Comparison of ENCODE assay signal across 25 cellular contexts in genomic region chr3:4843619-4844018, GRCh38.
DNase-seq lines count a peak whose midpoint lies in the region; ATAC-seq lines count a peak whose summit lies in the region.
"Had no signal": no experiment of that assay in that cellular context is flagged by ENCODE, and none has a peak within 500 bp of the region (broad histone marks: within the 10 kb centered on the region; RNA-seq: fewer than 3 reads in every experiment).

No MANE protein-coding gene starts in this region.

- H3K27ac Mint-ChIP-seq in activated naive CD4-positive, alpha-beta T cell treated with anti-CD3 and anti-CD28 coated beads, Interleukin-2, amount 10 ng/mL, durations not matched to agents 7 days and 5 days: peak overlapping the region; percentile 59
- H3K27ac Mint-ChIP-seq in T-helper 17 cell: peak overlapping the region; percentile 100
- H3K27ac Mint-ChIP-seq in activated naive CD8-positive, alpha-beta T cell treated with anti-CD3 and anti-CD28 coated beads, Interleukin-2, amount 10 ng/mL, durations not matched to agents 7 days and 5 days: peak overlapping the region; percentile 90
- peak overlapping the region; percentile 90 to 97 for H3K27ac Mint-ChIP-seq in stimulated activated naive CD8-positive, alpha-beta T cell treated with anti-CD3 and anti-CD28 coated beads, Interleukin-15, amount 100 ng/mL, for 72 hours
- H3K27ac Mint-ChIP-seq: nephron, type B pancreatic cell had no signal

- H3K14ac ChIP-seq in mesenchymal stem cell (ENCODE audit: low read length in 2 of 2): no peak overlapping the region

- no peaks in the 10 kb centered on the region for H3K79me1 ChIP-seq in mesenchymal stem cell (replicated peaks; ENCODE audit: low read length, poor library complexity, severe bottlenecking)

- peaks cover 94% of the 10 kb centered on the region for H3K4me1 Mint-ChIP-seq in activated naive CD4-positive, alpha-beta T cell treated with anti-CD3 and anti-CD28 coated beads, Interleukin-2, amount 10 ng/mL, durations not matched to agents 7 days and 5 days
- H3K4me1 Mint-ChIP-seq in T-helper 17 cell: peaks cover 54% of the 10 kb centered on the region
- H3K4me1 Mint-ChIP-seq in activated naive CD8-positive, alpha-beta T cell treated with anti-CD3 and anti-CD28 coated beads, Interleukin-2, amount 10 ng/mL, durations not matched to agents 7 days and 5 days: peaks cover 75% of the 10 kb centered on the region
- H3K4me1 Mint-ChIP-seq in stimulated activated naive CD8-positive, alpha-beta T cell treated with anti-CD3 and anti-CD28 coated beads, Interleukin-15, amount 100 ng/mL, for 72 hours: peaks cover 87% of the 10 kb centered on the region

- no peak overlapping the region for H2BK120ac ChIP-seq in mesenchymal stem cell (ENCODE audit: low read depth, low read length)

- H2AFZ ChIP-seq in mesenchymal stem cell (ENCODE audit: low read depth, low read length): no peak overlapping the region

- no peaks in the 10 kb centered on the region for H3K27me3 Mint-ChIP-seq in activated naive CD4-positive, alpha-beta T cell treated with anti-CD3 and anti-CD28 coated beads, Interleukin-2, amount 10 ng/mL, durations not matched to agents 7 days and 5 days
- H3K27me3 Mint-ChIP-seq in T-helper 17 cell: no peaks in the 10 kb centered on the region
- no peaks in the 10 kb centered on the region for H3K27me3 Mint-ChIP-seq in activated naive CD8-positive, alpha-beta T cell treated with anti-CD3 and anti-CD28 coated beads, Interleukin-2, amount 10 ng/mL, durations not matched to agents 7 days and 5 days
- no peaks in the 10 kb centered on the region for H3K27me3 Mint-ChIP-seq in stimulated activated naive CD8-positive, alpha-beta T cell treated with anti-CD3 and anti-CD28 coated beads, Interleukin-15, amount 100 ng/mL, for 72 hours
- H3K27me3 Mint-ChIP-seq: type B pancreatic cell had no signal

- 96% methylated on average over 4 of the region's 5 CpGs for WGBS in mesenchymal stem cell

- H3K36me3 Mint-ChIP-seq in activated naive CD4-positive, alpha-beta T cell treated with anti-CD3 and anti-CD28 coated beads, Interleukin-2, amount 10 ng/mL, durations not matched to agents 7 days and 5 days: peaks cover 42% of the 10 kb centered on the region
- H3K36me3 Mint-ChIP-seq in T-helper 17 cell (ENCODE audit: low read depth): peaks cover 2% of the 10 kb centered on the region
- peaks cover 27% of the 10 kb centered on the region for H3K36me3 Mint-ChIP-seq in activated naive CD8-positive, alpha-beta T cell treated with anti-CD3 and anti-CD28 coated beads, Interleukin-2, amount 10 ng/mL, durations not matched to agents 7 days and 5 days

- no peak overlapping the region for H3K23ac ChIP-seq in mesenchymal stem cell (ENCODE audit: low read length in 2 of 2)

- ATAC-seq in T-helper 17 cell: no peak
- ATAC-seq in activated naive CD8-positive, alpha-beta T cell treated with anti-CD3 and anti-CD28 coated beads, Interleukin-2, amount 10 ng/mL, durations not matched to agents 7 days and 5 days (ENCODE audit: low read depth): no peak
- ATAC-seq in stimulated activated naive CD8-positive, alpha-beta T cell treated with anti-CD3 and anti-CD28 coated beads, Interleukin-15, amount 100 ng/mL, for 72 hours: no peak

- H3K27me3 ChIP-seq in mesenchymal stem cell (ENCODE audit: control insufficient read depth in 1 of 2, insufficient read depth in 1 of 2, low read length in 2 of 2): no peaks in the 10 kb centered on the region
- H3K27me3 ChIP-seq: ovary had no signal

- H3K9me3 ChIP-seq in T-helper 17 cell (ENCODE audit: control insufficient read depth, low read length, poor library complexity, severe bottlenecking) (no peaks in the 10 kb centered on the region), mesenchymal stem cell (ENCODE audit: control insufficient read depth, low read length) (no peaks in the 10 kb centered on the region)
- H3K9me3 ChIP-seq: ovary had no signal

- H4K8ac ChIP-seq in mesenchymal stem cell (ENCODE audit: low read length): no peak overlapping the region

- H3K36me3 ChIP-seq in mesenchymal stem cell (ENCODE audit: control insufficient read depth in 1 of 2, insufficient read depth in 2 of 2, low read depth in 1 of 2, low read length in 2 of 2): no peaks in the 10 kb centered on the region
- H3K36me3 ChIP-seq: ovary had no signal

- H3K18ac ChIP-seq in mesenchymal stem cell (ENCODE audit: low read depth in 1 of 2, low read length in 2 of 2): no peak overlapping the region

- H3K4ac ChIP-seq in mesenchymal stem cell (ENCODE audit: low read depth in 1 of 2, low read length in 2 of 2): no peak overlapping the region

- H3K4me3 ChIP-seq in mesenchymal stem cell (ENCODE audit: insufficient read depth in 1 of 2, low read depth in 1 of 2, low read length in 2 of 2): no peak overlapping the region
- H3K4me3 ChIP-seq: ovary had no signal

- H2BK15ac ChIP-seq in mesenchymal stem cell (ENCODE audit: low read depth, poor library complexity, severe bottlenecking): no peak overlapping the region

- H2BK12ac ChIP-seq in mesenchymal stem cell (ENCODE audit: low read length in 2 of 2): no peak overlapping the region

- no peak overlapping the region for H2AK5ac ChIP-seq in mesenchymal stem cell (ENCODE audit: low read length, severe bottlenecking)

- H4K91ac ChIP-seq in mesenchymal stem cell (ENCODE audit: low read length): no peak overlapping the region

- H2BK5ac ChIP-seq in mesenchymal stem cell (ENCODE audit: low read depth, low read length, poor library complexity, severe bottlenecking): no peak overlapping the region

- H3K4me3 Mint-ChIP-seq in activated naive CD4-positive, alpha-beta T cell treated with anti-CD3 and anti-CD28 coated beads, Interleukin-2, amount 10 ng/mL, durations not matched to agents 7 days and 5 days: no peak overlapping the region
- no peak overlapping the region for H3K4me3 Mint-ChIP-seq in T-helper 17 cell
- H3K4me3 Mint-ChIP-seq in activated naive CD8-positive, alpha-beta T cell treated with anti-CD3 and anti-CD28 coated beads, Interleukin-2, amount 10 ng/mL, durations not matched to agents 7 days and 5 days: peak overlapping the region; percentile 50
- peak overlapping the region; percentile 53 to 71 for H3K4me3 Mint-ChIP-seq in stimulated activated naive CD8-positive, alpha-beta T cell treated with anti-CD3 and anti-CD28 coated beads, Interleukin-15, amount 100 ng/mL, for 72 hours
- H3K4me3 Mint-ChIP-seq: nephron, type B pancreatic cell had no signal

- no peak overlapping the region for H3K9ac ChIP-seq in mesenchymal stem cell (ENCODE audit: low read length)

- H3K9me3 Mint-ChIP-seq in activated naive CD4-positive, alpha-beta T cell treated with anti-CD3 and anti-CD28 coated beads, Interleukin-2, amount 10 ng/mL, durations not matched to agents 7 days and 5 days: peaks cover 8% of the 10 kb centered on the region
- H3K9me3 Mint-ChIP-seq in activated naive CD8-positive, alpha-beta T cell treated with anti-CD3 and anti-CD28 coated beads, Interleukin-2, amount 10 ng/mL, durations not matched to agents 7 days and 5 days: peaks cover 2% of the 10 kb centered on the region
- H3K9me3 Mint-ChIP-seq in stimulated activated naive CD8-positive, alpha-beta T cell treated with anti-CD3 and anti-CD28 coated beads, Interleukin-15, amount 100 ng/mL, for 72 hours: no peaks in the 10 kb centered on the region
- H3K9me3 Mint-ChIP-seq: nephron, type B pancreatic cell had no signal

- POLR2A ChIA-PET in activated naive CD8-positive, alpha-beta T cell treated with anti-CD3 and anti-CD28 coated beads, Interleukin-2, amount 10 ng/mL, durations not matched to agents 7 days and 5 days (lab: Charles Lee): interaction anchor here (1.0 to 4.5 kb wide), 7 partner anchors 9 to 140 kb away, joined by 3 to 84 read pairs (median 11); partner anchors contain the start of gene BHLHE40

- H3K4me2 ChIP-seq in mesenchymal stem cell (ENCODE audit: low read length, poor library complexity, severe bottlenecking): no peak overlapping the region

- DNase-seq in activated naive CD4-positive, alpha-beta T cell treated with anti-CD3 and anti-CD28 coated beads, Interleukin-2, amount 10 ng/mL, durations not matched to agents 7 days and 5 days: peak; percentile 35
- DNase-seq in activated naive CD4-positive, alpha-beta T cell (lab: John Stamatoyannopoulos, UW): no peak
- no peak for DNase-seq in T-helper 17 cell
- DNase-seq in activated naive CD8-positive, alpha-beta T cell treated with anti-CD3 and anti-CD28 coated beads, Interleukin-2, amount 10 ng/mL, durations not matched to agents 7 days and 5 days: no peak
- DNase-seq in stimulated activated naive CD8-positive, alpha-beta T cell treated with anti-CD3 and anti-CD28 coated beads, Interleukin-15, amount 100 ng/mL, for 72 hours: no peak
- no peak for DNase-seq in mesenchymal stem cell
- no peak for DNase-seq in NCI-H345 (lab: John Stamatoyannopoulos, UW)
- DNase-seq: activated effector memory CD4-positive, alpha-beta T cell treated with Interleukin-2 at 50 U/mL for 16 hours; COR-L47; DMS79 treated with DMSO at 0.1 percent for 48 hours; effector memory CD4-positive, alpha-beta T cell; erythroblast; GF-D8; kidney; midbrain; NCI-H1092; NCI-H2171 treated with DMSO at 0.1 percent for 48 hours; NCI-H524 treated with DMSO at 0.1 percent for 48 hours; ovary; retina; SHP77; small intestine; stimulated activated CD8-positive, alpha-beta memory T cell treated with anti-CD3 and anti-CD28 coated beads, Interleukin-4, amount 100 ng/mL, for 48 hours had no signal

- no peak overlapping the region for H3K27ac ChIP-seq in mesenchymal stem cell (ENCODE audit: low read length, poor library complexity, severe bottlenecking)
- H3K27ac ChIP-seq: ovary had no signal

- CTCF ChIA-PET in activated naive CD4-positive, alpha-beta T cell treated with anti-CD3 and anti-CD28 coated beads, Interleukin-2, amount 10 ng/mL, durations not matched to agents 7 days and 5 days (lab: Charles Lee): interaction anchor here (1.1 to 2.6 kb wide), 7 partner anchors 8 to 183 kb away, joined by 4 to 15 read pairs (median 9); no protein-coding TSS in a partner anchor

- H3K4me1 ChIP-seq in mesenchymal stem cell (ENCODE audit: control insufficient read depth, insufficient read depth, low read depth, low read length): peaks cover 2% of the 10 kb centered on the region

Comparison
In these comparisons a context has a peak if more than half of its experiments do, and no peak if none do; other contexts are left out.
1. H3K4me3 Mint-ChIP-seq: peak in activated naive CD8-positive, alpha-beta T cell treated with anti-CD3 and anti-CD28 coated beads, Interleukin-2, amount 10 ng/mL, durations not matched to agents 7 days and 5 days (single experiment) and stimulated activated naive CD8-positive, alpha-beta T cell treated with anti-CD3 and anti-CD28 coated beads, Interleukin-15, amount 100 ng/mL, for 72 hours (2 of 2); none in activated naive CD4-positive, alpha-beta T cell treated with anti-CD3 and anti-CD28 coated beads, Interleukin-2, amount 10 ng/mL, durations not matched to agents 7 days and 5 days (single experiment) and T-helper 17 cell (single experiment).
2. Peak in every context shown above with its lines, with median percentiles within 50 percentile points of each other: H3K27ac Mint-ChIP-seq.